1 cellular context compared by ENCODE assay signal in the genomic region with DNA sequence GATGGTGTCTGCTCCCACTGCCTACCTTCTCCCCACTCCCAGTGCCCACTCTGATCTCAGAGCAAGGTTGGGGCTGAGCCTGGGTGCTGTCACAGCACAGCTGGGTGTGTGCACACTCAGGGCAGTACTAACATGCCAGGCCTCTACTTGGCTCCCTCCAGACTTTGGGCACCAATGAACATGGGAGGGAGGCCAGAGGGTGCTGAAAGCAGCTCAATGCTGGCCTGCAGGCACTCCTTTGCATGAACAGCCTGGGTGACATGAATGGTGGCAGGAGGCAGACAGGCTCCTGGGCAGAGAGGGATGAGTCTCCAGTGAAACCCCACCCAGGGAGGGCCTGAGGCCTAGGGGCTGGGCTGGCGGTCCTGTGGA.
TF ChIP-seq lines count a peak whose summit lies in the region.

No MANE protein-coding gene starts in this region.

TF ChIP-seq in H1, 55 proteins besides CTCF, POLR2A, EP300 and RAD21:
- no peak for TF ChIP-seq RBBP5 (IDR thresholded peaks at IDR 0.05; ENCODE audit: borderline replicate concordance, low read depth, low read length)
- TF ChIP-seq JUN (IDR thresholded peaks at IDR 0.05; ENCODE audit: low read depth, low read length), result no peak
- TF ChIP-seq BRCA1 (IDR thresholded peaks at IDR 0.05; ENCODE audit: low read depth, low read length), result no peak
- TF ChIP-seq KDM5A (IDR thresholded peaks at IDR 0.05; ENCODE audit: low read length), result no peak
- no peak for TF ChIP-seq RXRA (IDR thresholded peaks at IDR 0.05; ENCODE audit: insufficient read depth, low read depth, low read length)
TF ChIP-seq in H1: peak in this region for 0.
